In the genomic region with DNA sequence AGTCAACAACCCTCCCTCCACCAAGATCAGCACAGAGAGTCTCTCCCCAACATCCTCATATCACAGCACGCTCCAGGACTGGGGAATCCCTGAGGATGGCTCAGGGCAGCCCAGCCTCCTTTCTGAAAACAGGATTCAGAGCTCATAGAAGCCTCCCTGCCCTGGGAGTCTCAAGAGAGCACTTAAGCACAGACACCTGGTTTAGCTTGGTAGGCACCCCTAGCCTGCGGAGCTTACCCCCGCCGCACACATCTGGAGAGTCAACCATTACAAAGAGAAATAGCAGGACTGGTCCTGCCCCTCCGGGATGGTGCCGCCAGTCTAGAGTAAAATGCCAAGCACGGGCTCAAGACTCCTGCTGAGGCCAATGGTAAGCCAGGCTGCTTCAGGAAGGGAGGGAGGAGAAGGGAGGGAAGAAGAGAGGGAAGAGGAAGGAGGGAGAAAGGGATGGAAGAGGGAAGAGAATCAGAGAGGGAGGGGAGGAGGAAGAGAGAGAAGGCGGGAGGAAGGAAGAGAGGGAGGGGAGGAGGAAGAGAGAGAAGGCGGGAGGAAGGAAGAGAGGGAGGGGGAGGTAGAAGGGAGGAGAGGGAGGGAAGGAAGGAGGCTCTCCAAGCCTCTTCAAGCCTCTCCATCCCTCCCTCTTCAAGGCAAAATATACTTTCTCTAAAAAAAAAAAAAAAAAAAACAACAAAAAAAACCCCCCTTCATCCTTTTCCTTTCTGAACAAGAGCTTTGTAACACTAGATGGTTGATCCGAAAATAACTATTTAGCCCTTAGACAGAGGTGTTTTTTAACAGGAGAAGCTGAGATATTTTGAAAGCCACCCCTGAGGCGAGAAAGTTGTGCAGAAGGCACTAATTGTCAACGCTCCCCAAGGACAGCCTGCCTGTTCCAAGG, we compare ENCODE assay signal across 2 cellular contexts.
TF ChIP-seq lines count a peak whose summit lies in the region.

No MANE protein-coding gene starts in this region.

TF ChIP-seq in endothelial cell of umbilical vein, 7 proteins besides CTCF, POLR2A, EP300 and RAD21 (continued from another document):
- no peak for TF ChIP-seq EZH2 (IDR thresholded peaks at IDR 0.05; ENCODE audit: borderline replicate concordance, low read depth, low read length, severe bottlenecking)
- TF ChIP-seq, protein P1, sequence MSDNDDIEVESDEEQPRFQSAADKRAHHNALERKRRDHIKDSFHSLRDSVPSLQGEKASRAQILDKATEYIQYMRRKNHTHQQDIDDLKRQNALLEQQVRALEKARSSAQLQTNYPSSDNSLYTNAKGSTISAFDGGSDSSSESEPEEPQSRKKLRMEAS (IDR thresholded peaks at IDR 0.05; ENCODE audit: insufficient read depth, insufficient read length), result no peak
- no peak for TF ChIP-seq JUN (IDR thresholded peaks at IDR 0.05; ENCODE audit: borderline replicate concordance, insufficient read depth, insufficient read length, low read depth)
- no peak for TF ChIP-seq MYC (IDR thresholded peaks at IDR 0.05; ENCODE audit: low read depth, low read length)

TF ChIP-seq in neural cell, 6 proteins besides CTCF, POLR2A, EP300 and RAD21 (continued from another document):
- TF ChIP-seq, protein P2, sequence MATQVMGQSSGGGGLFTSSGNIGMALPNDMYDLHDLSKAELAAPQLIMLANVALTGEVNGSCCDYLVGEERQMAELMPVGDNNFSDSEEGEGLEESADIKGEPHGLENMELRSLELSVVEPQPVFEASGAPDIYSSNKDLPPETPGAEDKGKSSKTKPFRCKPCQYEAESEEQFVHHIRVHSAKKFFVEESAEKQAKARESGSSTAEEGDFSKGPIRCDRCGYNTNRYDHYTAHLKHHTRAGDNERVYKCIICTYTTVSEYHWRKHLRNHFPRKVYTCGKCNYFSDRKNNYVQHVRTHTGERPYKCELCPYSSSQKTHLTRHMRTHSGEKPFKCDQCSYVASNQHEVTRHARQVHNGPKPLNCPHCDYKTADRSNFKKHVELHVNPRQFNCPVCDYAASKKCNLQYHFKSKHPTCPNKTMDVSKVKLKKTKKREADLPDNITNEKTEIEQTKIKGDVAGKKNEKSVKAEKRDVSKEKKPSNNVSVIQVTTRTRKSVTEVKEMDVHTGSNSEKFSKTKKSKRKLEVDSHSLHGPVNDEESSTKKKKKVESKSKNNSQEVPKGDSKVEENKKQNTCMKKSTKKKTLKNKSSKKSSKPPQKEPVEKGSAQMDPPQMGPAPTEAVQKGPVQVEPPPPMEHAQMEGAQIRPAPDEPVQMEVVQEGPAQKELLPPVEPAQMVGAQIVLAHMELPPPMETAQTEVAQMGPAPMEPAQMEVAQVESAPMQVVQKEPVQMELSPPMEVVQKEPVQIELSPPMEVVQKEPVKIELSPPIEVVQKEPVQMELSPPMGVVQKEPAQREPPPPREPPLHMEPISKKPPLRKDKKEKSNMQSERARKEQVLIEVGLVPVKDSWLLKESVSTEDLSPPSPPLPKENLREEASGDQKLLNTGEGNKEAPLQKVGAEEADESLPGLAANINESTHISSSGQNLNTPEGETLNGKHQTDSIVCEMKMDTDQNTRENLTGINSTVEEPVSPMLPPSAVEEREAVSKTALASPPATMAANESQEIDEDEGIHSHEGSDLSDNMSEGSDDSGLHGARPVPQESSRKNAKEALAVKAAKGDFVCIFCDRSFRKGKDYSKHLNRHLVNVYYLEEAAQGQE (IDR thresholded peaks at IDR 0.05; ENCODE audit: borderline replicate concordance), result no peak
- no peak for TF ChIP-seq TAF1 (IDR thresholded peaks at IDR 0.05; ENCODE audit: low read depth)
